1 cellular context compared by ENCODE assay signal in the genomic region with DNA sequence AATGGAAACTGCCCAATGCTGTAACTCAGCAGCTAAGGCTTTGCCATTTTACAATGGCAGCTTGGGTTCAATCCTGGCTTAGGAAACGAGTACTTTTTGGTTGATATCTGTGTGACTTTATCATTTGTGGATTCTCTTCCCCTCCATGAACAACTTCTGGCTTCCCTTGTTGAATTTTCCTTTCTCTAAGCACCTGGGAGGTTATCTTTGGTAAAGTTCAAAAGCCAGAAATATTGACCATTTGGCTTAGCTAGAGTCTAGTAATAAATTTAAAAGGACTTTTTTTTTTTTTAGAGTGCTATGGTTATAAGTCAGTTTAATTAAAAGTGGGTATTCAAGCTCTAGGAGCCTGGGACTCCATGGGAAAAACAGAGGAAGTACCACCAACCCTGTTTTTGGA.
TF ChIP-seq lines count a peak whose summit lies in the region.

No MANE protein-coding gene starts in this region.

TF ChIP-seq in HepG2, 621 proteins besides CTCF, POLR2A, EP300 and RAD21 (continued from another document):
- TF ChIP-seq, protein P1, sequence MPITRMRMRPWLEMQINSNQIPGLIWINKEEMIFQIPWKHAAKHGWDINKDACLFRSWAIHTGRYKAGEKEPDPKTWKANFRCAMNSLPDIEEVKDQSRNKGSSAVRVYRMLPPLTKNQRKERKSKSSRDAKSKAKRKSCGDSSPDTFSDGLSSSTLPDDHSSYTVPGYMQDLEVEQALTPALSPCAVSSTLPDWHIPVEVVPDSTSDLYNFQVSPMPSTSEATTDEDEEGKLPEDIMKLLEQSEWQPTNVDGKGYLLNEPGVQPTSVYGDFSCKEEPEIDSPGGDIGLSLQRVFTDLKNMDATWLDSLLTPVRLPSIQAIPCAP (CRISPR knock-in tag; IDR thresholded peaks at IDR 0.05; ENCODE audit: low read depth), result no peak
- TF ChIP-seq KAT7 (CRISPR knock-in tag; IDR thresholded peaks at IDR 0.05; ENCODE audit: borderline replicate concordance) (no peak), ZNF3 (CRISPR knock-in tag; IDR thresholded peaks at IDR 0.05) (no peak)
